ENCODE assay signal across 8 cellular contexts in the genomic region with DNA sequence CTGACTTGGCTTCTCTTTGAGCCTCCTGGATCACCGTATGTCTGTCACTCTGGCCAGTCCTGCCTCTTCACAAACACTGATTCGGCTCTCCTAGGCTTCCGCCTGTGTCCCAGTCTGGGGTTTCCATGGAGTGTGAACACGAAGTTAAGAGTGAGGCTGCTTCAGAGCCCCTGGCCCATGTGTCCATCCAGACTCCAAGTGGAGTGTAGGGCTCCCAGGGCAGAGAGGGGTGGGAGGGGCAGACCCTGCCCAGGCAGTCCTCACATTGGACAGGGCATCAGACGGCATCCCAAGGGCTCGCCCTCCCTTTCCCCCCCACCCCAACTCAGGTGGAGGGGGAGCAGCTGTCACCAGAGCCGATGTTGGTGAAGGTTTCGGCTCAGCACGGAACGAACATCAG. TPM values are rescaled to one million over a fixed set of nuclear protein-coding genes. Genes with fewer than 3 reads are reported as not detected.
A peak's percentile ranks its signal among the peaks of the same experiment; 100 is the strongest.
DNase-seq lines count a peak whose midpoint lies in the region; ATAC-seq and TF ChIP-seq lines count a peak whose summit lies in the region.
"Not testable (repeated sequence)": the region's sequence is repeated elsewhere in the genome, so short reads cannot be mapped to it uniquely, and the experiment has no call there.

No MANE protein-coding gene starts in this region.

- peak overlapping the region; percentile 97 to 100 (median 99) for H3K27ac Mint-ChIP-seq in IgD-negative memory B cell
- not testable (repeated sequence) for H3K27ac Mint-ChIP-seq in activated CD4-positive, alpha-beta T cell treated with anti-CD3 and anti-CD28 coated beads, Interleukin-2, amount 10 ng/mL, durations not matched to agents 7 days and 5 days; MCF 10A (ENCODE audit: low read depth, unreplicated experiment)
- peak overlapping the region; percentile 94 for H3K27ac Mint-ChIP-seq in stimulated activated memory B cell treated with anti-CD40 and anti-IgM and Interleukin-4, amounts not matched to agents 10 μg/mL and 1 μg/mL and 100 μg/mL, for 72 hours

- DNase-seq in A673 (ENCODE audit: low spot score); activated CD4-positive, alpha-beta T cell treated with anti-CD3 and anti-CD28 coated beads, Interleukin-2, amount 10 ng/mL, durations not matched to agents 7 days and 5 days; MCF 10A (ENCODE audit: unreplicated experiment); esophagus squamous epithelium (lab: John Stamatoyannopoulos, UW); lower lobe of right lung; osteoblast (ENCODE audit: insufficient read length, low spot score, missing footprints): not testable (repeated sequence)

- H3K4me1 ChIP-seq in A673 (ENCODE audit: insufficient read depth, low read length, poor library complexity, severe bottlenecking) (peaks cover 23% of the 10 kb centered on the region), esophagus squamous epithelium (peaks cover 19 to 55% (median 36%) of the 10 kb centered on the region in 3 donors), lower lobe of right lung (peaks cover 35% of the 10 kb centered on the region), osteoblast (ENCODE audit: insufficient read depth, low read length) (peaks cover 26% of the 10 kb centered on the region)

- not testable (repeated sequence) for H3K4me3 ChIP-seq in A673 (ENCODE audit: low read depth, low read length, poor library complexity, severe bottlenecking); esophagus squamous epithelium; osteoblast (ENCODE audit: insufficient read depth, low read length)
- peak overlapping the region; percentile 95 for H3K4me3 ChIP-seq in lower lobe of right lung

- not testable (repeated sequence) for H3K9me3 Mint-ChIP-seq in IgD-negative memory B cell; activated CD4-positive, alpha-beta T cell treated with anti-CD3 and anti-CD28 coated beads, Interleukin-2, amount 10 ng/mL, durations not matched to agents 7 days and 5 days; MCF 10A (ENCODE audit: unreplicated experiment); stimulated activated memory B cell treated with anti-CD40 and anti-IgM and Interleukin-4, amounts not matched to agents 10 μg/mL and 1 μg/mL and 100 μg/mL, for 72 hours

- H2AFZ ChIP-seq in osteoblast (ENCODE audit: low read length) = not testable (repeated sequence)

- H3K4me1 Mint-ChIP-seq in IgD-negative memory B cell = peaks cover 26 to 41% (median 35%) of the 10 kb centered on the region in 3 donors
- peaks cover 46% of the 10 kb centered on the region for H3K4me1 Mint-ChIP-seq in activated CD4-positive, alpha-beta T cell treated with anti-CD3 and anti-CD28 coated beads, Interleukin-2, amount 10 ng/mL, durations not matched to agents 7 days and 5 days
- H3K4me1 Mint-ChIP-seq in MCF 10A (ENCODE audit: insufficient read depth, unreplicated experiment) = peaks cover 28% of the 10 kb centered on the region
- peaks cover 40% of the 10 kb centered on the region for H3K4me1 Mint-ChIP-seq in stimulated activated memory B cell treated with anti-CD40 and anti-IgM and Interleukin-4, amounts not matched to agents 10 μg/mL and 1 μg/mL and 100 μg/mL, for 72 hours

- peak overlapping the region in 2 of 4 donors; percentile 87 to 98 for H3K4me3 Mint-ChIP-seq in IgD-negative memory B cell
- H3K4me3 Mint-ChIP-seq in activated CD4-positive, alpha-beta T cell treated with anti-CD3 and anti-CD28 coated beads, Interleukin-2, amount 10 ng/mL, durations not matched to agents 7 days and 5 days = peak overlapping the region; percentile 87
- peak overlapping the region; percentile 100 for H3K4me3 Mint-ChIP-seq in MCF 10A (ENCODE audit: unreplicated experiment)
- not testable (repeated sequence) for H3K4me3 Mint-ChIP-seq in stimulated activated memory B cell treated with anti-CD40 and anti-IgM and Interleukin-4, amounts not matched to agents 10 μg/mL and 1 μg/mL and 100 μg/mL, for 72 hours

- CTCF ChIA-PET in A673 (lab: Charles Lee) = not testable (repeated sequence)
- CTCF ChIA-PET in activated CD4-positive, alpha-beta T cell treated with anti-CD3 and anti-CD28 coated beads, Interleukin-2, amount 10 ng/mL, durations not matched to agents 7 days and 5 days (lab: Charles Lee) = interaction anchor here (1.2 kb wide), 1 partner anchor 53 kb away, joined by 3 read pairs; no protein-coding TSS in a partner anchor
- CTCF ChIA-PET in MCF 10A (lab: Yijun Ruan, JAX) = interaction anchor here (1.3 kb wide), 1 partner anchor 10 kb away, joined by 4 read pairs; the partner anchor contains the start of gene DVL2

- H3K4me2 ChIP-seq in osteoblast (ENCODE audit: insufficient read depth, low read length) = peak overlapping the region; percentile 98

- POLR2A ChIA-PET in A673 (lab: Charles Lee; ENCODE audit: low non-redundant PET) = not testable (repeated sequence)
- POLR2A ChIA-PET in activated CD4-positive, alpha-beta T cell treated with anti-CD3 and anti-CD28 coated beads, Interleukin-2, amount 10 ng/mL, durations not matched to agents 7 days and 5 days (lab: Charles Lee) = interaction anchor here (0.6 kb wide), 1 partner anchor 1051 kb away, joined by 6 read pairs; the partner anchor contains the start of gene SLC25A35
- POLR2A ChIA-PET in MCF 10A (lab: Yijun Ruan, JAX) = interaction anchor here (0.6 to 14.3 kb wide), 9 partner anchors 6 to 442 kb away, joined by 3 to 278 read pairs (median 9); partner anchors contain the start of genes ACADVL, CD68, CTDNEP1 and DLG4

- not testable (repeated sequence) for H3K27ac ChIP-seq in A673 (ENCODE audit: low read depth, low read length, poor library complexity, severe bottlenecking); osteoblast (ENCODE audit: low read depth, low read length)
- peak overlapping the region; percentile 97 to 100 (median 99) for H3K27ac ChIP-seq in esophagus squamous epithelium
- H3K27ac ChIP-seq in lower lobe of right lung = peak overlapping the region; percentile 96

- peaks cover 14% of the 10 kb centered on the region for H4K20me1 ChIP-seq in osteoblast (ENCODE audit: insufficient read depth, low read length)

- H3K9me3 ChIP-seq in A673 (ENCODE audit: low read depth, low read length, poor library complexity, severe bottlenecking); esophagus squamous epithelium; lower lobe of right lung; osteoblast (ENCODE audit: low read depth, low read length): not testable (repeated sequence)

- intact Hi-C loops in A673 (cut with micrococcal nuclease; ENCODE audit: unreplicated experiment) = loop anchor here (1.0 kb wide), 1 partner anchor 7 kb away; the partner anchor contains the start of gene CTDNEP1
- intact Hi-C loops in MCF 10A (cut with micrococcal nuclease); esophagus squamous epithelium (cut with DNase I); lower lobe of right lung (cut with DNase I): not testable (repeated sequence)

- not testable (repeated sequence) for TF ChIP-seq CTCF in A673 (conservative IDR thresholded peaks at IDR 0.05; ENCODE audit: low read depth, low read length); MCF 10A (IDR thresholded peaks at IDR 0.05; ENCODE audit: unreplicated experiment); esophagus squamous epithelium (IDR thresholded peaks at IDR 0.05); lower lobe of right lung (IDR thresholded peaks at IDR 0.05); osteoblast (IDR thresholded peaks at IDR 0.05; ENCODE audit: extremely low read depth, low read depth, low read length)

- H3K27me3 Mint-ChIP-seq in IgD-negative memory B cell; activated CD4-positive, alpha-beta T cell treated with anti-CD3 and anti-CD28 coated beads, Interleukin-2, amount 10 ng/mL, durations not matched to agents 7 days and 5 days; MCF 10A (ENCODE audit: insufficient read depth, unreplicated experiment); stimulated activated memory B cell treated with anti-CD40 and anti-IgM and Interleukin-4, amounts not matched to agents 10 μg/mL and 1 μg/mL and 100 μg/mL, for 72 hours: not testable (repeated sequence)

- not testable (repeated sequence) for H3K27me3 ChIP-seq in A673 (replicated peaks; ENCODE audit: insufficient read depth, low read depth, low read length, poor library complexity); esophagus squamous epithelium; lower lobe of right lung (ENCODE audit: low read depth); osteoblast (ENCODE audit: insufficient read depth, low read length)

- ATAC-seq in lower lobe of right lung; stimulated activated memory B cell treated with anti-CD40 and anti-IgM and Interleukin-4, amounts not matched to agents 10 μg/mL and 1 μg/mL and 100 μg/mL, for 72 hours: not testable (repeated sequence)

- BruUV-seq in A673 (replicated peaks; lab: Mats Ljungman, UMichigan) = TSS peak; percentile 25
- TSS peak; percentile 12 for BruUV-seq in MCF 10A (replicated peaks; lab: Mats Ljungman, UMichigan)

- peaks cover 75% of the 10 kb centered on the region for H3K79me2 ChIP-seq in osteoblast (ENCODE audit: insufficient read depth, low read length)

- not testable (repeated sequence) for H3K36me3 Mint-ChIP-seq in IgD-negative memory B cell
- H3K36me3 Mint-ChIP-seq in activated CD4-positive, alpha-beta T cell treated with anti-CD3 and anti-CD28 coated beads, Interleukin-2, amount 10 ng/mL, durations not matched to agents 7 days and 5 days (ENCODE audit: low read depth) = peaks cover 50% of the 10 kb centered on the region
- peaks cover 91% of the 10 kb centered on the region for H3K36me3 Mint-ChIP-seq in MCF 10A (ENCODE audit: insufficient read depth, unreplicated experiment)
- H3K36me3 Mint-ChIP-seq in stimulated activated memory B cell treated with anti-CD40 and anti-IgM and Interleukin-4, amounts not matched to agents 10 μg/mL and 1 μg/mL and 100 μg/mL, for 72 hours = peaks cover 46% of the 10 kb centered on the region

- H3K36me3 ChIP-seq in A673 (ENCODE audit: insufficient read depth, low read length, poor library complexity, severe bottlenecking) (peaks cover 43% of the 10 kb centered on the region), esophagus squamous epithelium (peaks cover 31 to 55% (median 35%) of the 10 kb centered on the region in 3 donors), lower lobe of right lung (peaks cover 54% of the 10 kb centered on the region), osteoblast (ENCODE audit: insufficient read depth, low read length) (peaks cover 46% of the 10 kb centered on the region)

- not testable (repeated sequence) for TF ChIP-seq POLR2A in esophagus squamous epithelium (IDR thresholded peaks at IDR 0.05)

- WGBS in esophagus squamous epithelium, 2 donors = 67% methylated on average over 3 of the region's 10 CpGs

RNA-seq across cellular contexts. Expression of gene GABARAP, which starts 1.6 kb away (rescaled TPM):
- total RNA-seq in A673 (2021) (296 and 314 TPM in 2 replicates), MCF 10A (2022) (226 and 294 TPM in 2 replicates), esophagus squamous epithelium (100 to 1,000 TPM; 172 to 384 (median 197) TPM), lower lobe of right lung (587 TPM), osteoblast (396 and 422 TPM in 2 replicates)
- polyA plus RNA-seq in IgD-negative memory B cell = 1,138 TPM
- total RNA-seq in activated CD4-positive, alpha-beta T cell treated with anti-CD3 and anti-CD28 coated beads, Interleukin-2, amount 10 ng/mL, durations not matched to agents 7 days and 5 days = 100 to 1,000 TPM; 256 to 279 TPM

RNA-seq across cellular contexts. Expression of gene PHF23, which starts 4.6 kb away (rescaled TPM):
- total RNA-seq in A673 (2021) = 84.0 and 85.1 TPM in 2 replicates
- polyA plus RNA-seq in IgD-negative memory B cell = 38.2 TPM
- total RNA-seq in activated CD4-positive, alpha-beta T cell treated with anti-CD3 and anti-CD28 coated beads, Interleukin-2, amount 10 ng/mL, durations not matched to agents 7 days and 5 days = 10 to 100 TPM; 55.9 to 59.2 TPM
- total RNA-seq in MCF 10A (2022) = 41.8 and 47.1 TPM in 2 replicates
- total RNA-seq in esophagus squamous epithelium = 10 to 100 TPM; 24.7 to 30.6 (median 27.0) TPM
- 33.9 TPM for total RNA-seq in lower lobe of right lung
- total RNA-seq in osteoblast = 53.2 and 55.4 TPM in 2 replicates

RNA-seq across cellular contexts. Expression of gene CTDNEP1, which starts 7.7 kb away (rescaled TPM):
- total RNA-seq in A673 (2021) = 175 and 179 TPM in 2 replicates
- polyA plus RNA-seq in IgD-negative memory B cell = 48.7 TPM
- total RNA-seq in activated CD4-positive, alpha-beta T cell treated with anti-CD3 and anti-CD28 coated beads, Interleukin-2, amount 10 ng/mL, durations not matched to agents 7 days and 5 days = 100 to 1,000 TPM; 168 to 183 TPM
- total RNA-seq in MCF 10A (2022) = 145 and 148 TPM in 2 replicates
- total RNA-seq in esophagus squamous epithelium = 10 to 100 TPM; 42.0 to 52.1 (median 47.8) TPM
- 140 TPM for total RNA-seq in lower lobe of right lung
- total RNA-seq in osteoblast = 29.8 and 31.8 TPM in 2 replicates

RNA-seq across cellular contexts. Expression of gene ELP5, which starts 8.2 kb away (rescaled TPM):
- total RNA-seq in A673 (2021) (123 and 128 TPM in 2 replicates), MCF 10A (2022) (81.0 and 91.3 TPM in 2 replicates), esophagus squamous epithelium (10 to 100 TPM; 14.9 to 21.8 (median 16.6) TPM), lower lobe of right lung (33.2 TPM), osteoblast (21.7 and 26.2 TPM in 2 replicates)
- 86.8 TPM for polyA plus RNA-seq in IgD-negative memory B cell
- total RNA-seq in activated CD4-positive, alpha-beta T cell treated with anti-CD3 and anti-CD28 coated beads, Interleukin-2, amount 10 ng/mL, durations not matched to agents 7 days and 5 days = 10 to 100 TPM; 41.7 to 42.4 TPM

RNA-seq across cellular contexts. Expression of gene DVL2, which starts 9.5 kb away (rescaled TPM):
- total RNA-seq in A673 (2021) (133 and 139 TPM in 2 replicates), MCF 10A (2022) (34.9 and 37.4 TPM in 2 replicates), esophagus squamous epithelium (10 to 100 TPM; 21.4 to 58.0 (median 37.3) TPM), lower lobe of right lung (46.4 TPM), osteoblast (106 and 123 TPM in 2 replicates)
- polyA plus RNA-seq in IgD-negative memory B cell = 32.3 TPM
- 10 to 100 TPM; 53.2 TPM for total RNA-seq in activated CD4-positive, alpha-beta T cell treated with anti-CD3 and anti-CD28 coated beads, Interleukin-2, amount 10 ng/mL, durations not matched to agents 7 days and 5 days
